1 cellular context compared by ENCODE assay signal in the genomic region with DNA sequence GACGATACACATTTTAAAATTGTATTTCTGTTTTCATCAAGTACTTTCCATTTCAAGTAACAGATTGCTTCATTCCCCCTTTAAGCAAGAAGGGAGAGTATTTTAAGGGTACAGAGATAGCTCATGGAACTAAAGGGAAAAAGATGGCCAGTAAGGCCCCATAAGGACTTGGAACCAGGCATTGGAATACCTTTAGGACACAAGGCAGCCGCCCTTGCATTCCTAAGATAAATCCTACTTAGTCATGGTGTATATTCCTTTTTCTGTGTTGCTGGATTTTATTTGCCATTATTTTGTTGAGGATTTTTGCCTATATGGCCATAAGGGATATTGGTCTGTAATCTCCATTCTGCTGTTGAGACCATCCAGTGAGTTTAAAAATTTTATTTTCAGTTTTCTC.
TF ChIP-seq lines count a peak whose summit lies in the region.

No MANE protein-coding gene starts in this region.

TF ChIP-seq in GM23338, 12 proteins besides CTCF, POLR2A, EP300 and RAD21:
- TF ChIP-seq, protein P1, sequence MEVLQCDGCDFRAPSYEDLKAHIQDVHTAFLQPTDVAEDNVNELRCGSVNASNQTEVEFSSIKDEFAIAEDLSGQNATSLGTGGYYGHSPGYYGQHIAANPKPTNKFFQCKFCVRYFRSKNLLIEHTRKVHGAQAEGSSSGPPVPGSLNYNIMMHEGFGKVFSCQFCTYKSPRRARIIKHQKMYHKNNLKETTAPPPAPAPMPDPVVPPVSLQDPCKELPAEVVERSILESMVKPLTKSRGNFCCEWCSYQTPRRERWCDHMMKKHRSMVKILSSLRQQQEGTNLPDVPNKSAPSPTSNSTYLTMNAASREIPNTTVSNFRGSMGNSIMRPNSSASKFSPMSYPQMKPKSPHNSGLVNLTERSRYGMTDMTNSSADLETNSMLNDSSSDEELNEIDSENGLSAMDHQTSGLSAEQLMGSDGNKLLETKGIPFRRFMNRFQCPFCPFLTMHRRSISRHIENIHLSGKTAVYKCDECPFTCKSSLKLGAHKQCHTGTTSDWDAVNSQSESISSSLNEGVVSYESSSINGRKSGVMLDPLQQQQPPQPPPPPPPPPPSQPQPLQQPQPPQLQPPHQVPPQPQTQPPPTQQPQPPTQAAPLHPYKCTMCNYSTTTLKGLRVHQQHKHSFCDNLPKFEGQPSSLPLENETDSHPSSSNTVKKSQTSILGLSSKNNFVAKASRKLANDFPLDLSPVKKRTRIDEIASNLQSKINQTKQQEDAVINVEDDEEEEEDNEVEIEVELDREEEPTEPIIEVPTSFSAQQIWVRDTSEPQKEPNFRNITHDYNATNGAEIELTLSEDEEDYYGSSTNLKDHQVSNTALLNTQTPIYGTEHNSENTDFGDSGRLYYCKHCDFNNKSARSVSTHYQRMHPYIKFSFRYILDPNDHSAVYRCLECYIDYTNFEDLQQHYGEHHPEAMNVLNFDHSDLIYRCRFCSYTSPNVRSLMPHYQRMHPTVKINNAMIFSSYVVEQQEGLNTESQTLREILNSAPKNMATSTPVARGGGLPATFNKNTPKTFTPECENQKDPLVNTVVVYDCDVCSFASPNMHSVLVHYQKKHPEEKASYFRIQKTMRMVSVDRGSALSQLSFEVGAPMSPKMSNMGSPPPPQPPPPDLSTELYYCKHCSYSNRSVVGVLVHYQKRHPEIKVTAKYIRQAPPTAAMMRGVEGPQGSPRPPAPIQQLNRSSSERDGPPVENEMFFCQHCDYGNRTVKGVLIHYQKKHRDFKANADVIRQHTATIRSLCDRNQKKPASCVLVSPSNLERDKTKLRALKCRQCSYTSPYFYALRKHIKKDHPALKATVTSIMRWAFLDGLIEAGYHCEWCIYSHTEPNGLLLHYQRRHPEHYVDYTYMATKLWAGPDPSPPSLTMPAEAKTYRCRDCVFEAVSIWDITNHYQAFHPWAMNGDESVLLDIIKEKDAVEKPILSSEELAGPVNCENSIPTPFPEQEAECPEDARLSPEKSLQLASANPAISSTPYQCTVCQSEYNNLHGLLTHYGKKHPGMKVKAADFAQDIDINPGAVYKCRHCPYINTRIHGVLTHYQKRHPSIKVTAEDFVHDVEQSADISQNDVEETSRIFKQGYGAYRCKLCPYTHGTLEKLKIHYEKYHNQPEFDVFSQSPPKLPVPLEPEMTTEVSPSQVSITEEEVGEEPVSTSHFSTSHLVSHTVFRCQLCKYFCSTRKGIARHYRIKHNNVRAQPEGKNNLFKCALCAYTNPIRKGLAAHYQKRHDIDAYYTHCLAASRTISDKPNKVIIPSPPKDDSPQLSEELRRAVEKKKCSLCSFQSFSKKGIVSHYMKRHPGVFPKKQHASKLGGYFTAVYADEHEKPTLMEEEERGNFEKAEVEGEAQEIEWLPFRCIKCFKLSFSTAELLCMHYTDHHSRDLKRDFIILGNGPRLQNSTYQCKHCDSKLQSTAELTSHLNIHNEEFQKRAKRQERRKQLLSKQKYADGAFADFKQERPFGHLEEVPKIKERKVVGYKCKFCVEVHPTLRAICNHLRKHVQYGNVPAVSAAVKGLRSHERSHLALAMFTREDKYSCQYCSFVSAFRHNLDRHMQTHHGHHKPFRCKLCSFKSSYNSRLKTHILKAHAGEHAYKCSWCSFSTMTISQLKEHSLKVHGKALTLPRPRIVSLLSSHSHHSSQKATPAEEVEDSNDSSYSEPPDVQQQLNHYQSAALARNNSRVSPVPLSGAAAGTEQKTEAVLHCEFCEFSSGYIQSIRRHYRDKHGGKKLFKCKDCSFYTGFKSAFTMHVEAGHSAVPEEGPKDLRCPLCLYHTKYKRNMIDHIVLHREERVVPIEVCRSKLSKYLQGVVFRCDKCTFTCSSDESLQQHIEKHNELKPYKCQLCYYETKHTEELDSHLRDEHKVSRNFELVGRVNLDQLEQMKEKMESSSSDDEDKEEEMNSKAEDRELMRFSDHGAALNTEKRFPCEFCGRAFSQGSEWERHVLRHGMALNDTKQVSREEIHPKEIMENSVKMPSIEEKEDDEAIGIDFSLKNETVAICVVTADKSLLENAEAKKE (CRISPR knock-in tag; IDR thresholded peaks at IDR 0.05), result no peak
- no peak for TF ChIP-seq CREB1 (CRISPR knock-in tag; IDR thresholded peaks at IDR 0.05; ENCODE audit: low read depth)
- TF ChIP-seq, protein P2, sequence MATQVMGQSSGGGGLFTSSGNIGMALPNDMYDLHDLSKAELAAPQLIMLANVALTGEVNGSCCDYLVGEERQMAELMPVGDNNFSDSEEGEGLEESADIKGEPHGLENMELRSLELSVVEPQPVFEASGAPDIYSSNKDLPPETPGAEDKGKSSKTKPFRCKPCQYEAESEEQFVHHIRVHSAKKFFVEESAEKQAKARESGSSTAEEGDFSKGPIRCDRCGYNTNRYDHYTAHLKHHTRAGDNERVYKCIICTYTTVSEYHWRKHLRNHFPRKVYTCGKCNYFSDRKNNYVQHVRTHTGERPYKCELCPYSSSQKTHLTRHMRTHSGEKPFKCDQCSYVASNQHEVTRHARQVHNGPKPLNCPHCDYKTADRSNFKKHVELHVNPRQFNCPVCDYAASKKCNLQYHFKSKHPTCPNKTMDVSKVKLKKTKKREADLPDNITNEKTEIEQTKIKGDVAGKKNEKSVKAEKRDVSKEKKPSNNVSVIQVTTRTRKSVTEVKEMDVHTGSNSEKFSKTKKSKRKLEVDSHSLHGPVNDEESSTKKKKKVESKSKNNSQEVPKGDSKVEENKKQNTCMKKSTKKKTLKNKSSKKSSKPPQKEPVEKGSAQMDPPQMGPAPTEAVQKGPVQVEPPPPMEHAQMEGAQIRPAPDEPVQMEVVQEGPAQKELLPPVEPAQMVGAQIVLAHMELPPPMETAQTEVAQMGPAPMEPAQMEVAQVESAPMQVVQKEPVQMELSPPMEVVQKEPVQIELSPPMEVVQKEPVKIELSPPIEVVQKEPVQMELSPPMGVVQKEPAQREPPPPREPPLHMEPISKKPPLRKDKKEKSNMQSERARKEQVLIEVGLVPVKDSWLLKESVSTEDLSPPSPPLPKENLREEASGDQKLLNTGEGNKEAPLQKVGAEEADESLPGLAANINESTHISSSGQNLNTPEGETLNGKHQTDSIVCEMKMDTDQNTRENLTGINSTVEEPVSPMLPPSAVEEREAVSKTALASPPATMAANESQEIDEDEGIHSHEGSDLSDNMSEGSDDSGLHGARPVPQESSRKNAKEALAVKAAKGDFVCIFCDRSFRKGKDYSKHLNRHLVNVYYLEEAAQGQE (IDR thresholded peaks at IDR 0.05; ENCODE audit: unreplicated experiment), result no peak
- no peak for TF ChIP-seq NANOG (IDR thresholded peaks at IDR 0.05; ENCODE audit: borderline replicate concordance)
- TF ChIP-seq, protein P3, sequence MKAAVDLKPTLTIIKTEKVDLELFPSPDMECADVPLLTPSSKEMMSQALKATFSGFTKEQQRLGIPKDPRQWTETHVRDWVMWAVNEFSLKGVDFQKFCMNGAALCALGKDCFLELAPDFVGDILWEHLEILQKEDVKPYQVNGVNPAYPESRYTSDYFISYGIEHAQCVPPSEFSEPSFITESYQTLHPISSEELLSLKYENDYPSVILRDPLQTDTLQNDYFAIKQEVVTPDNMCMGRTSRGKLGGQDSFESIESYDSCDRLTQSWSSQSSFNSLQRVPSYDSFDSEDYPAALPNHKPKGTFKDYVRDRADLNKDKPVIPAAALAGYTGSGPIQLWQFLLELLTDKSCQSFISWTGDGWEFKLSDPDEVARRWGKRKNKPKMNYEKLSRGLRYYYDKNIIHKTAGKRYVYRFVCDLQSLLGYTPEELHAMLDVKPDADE (IDR thresholded peaks at IDR 0.05), result no peak
- no peak for TF ChIP-seq ZNF331 (CRISPR knock-in tag; IDR thresholded peaks at IDR 0.05; ENCODE audit: low read depth)
- no peak for TF ChIP-seq ZNF114 (CRISPR knock-in tag; IDR thresholded peaks at IDR 0.05)
- TF ChIP-seq POLR2AphosphoS5 (IDR thresholded peaks at IDR 0.05; ENCODE audit: low read depth), result no peak
- TF ChIP-seq EZH2phosphoT487 (IDR thresholded peaks at IDR 0.05; ENCODE audit: unreplicated experiment), result no peak
- TF ChIP-seq EZH2 (IDR thresholded peaks at IDR 0.05; ENCODE audit: low read depth, unreplicated experiment), result no peak
- TF ChIP-seq STAT1 (IDR thresholded peaks at IDR 0.05; ENCODE audit: unreplicated experiment), result no peak
- TF ChIP-seq JUNB (IDR thresholded peaks at IDR 0.05; ENCODE audit: unreplicated experiment), result no peak
